ENCODE assay signal across 13 cellular contexts in genomic region chr17:76480676-76481075, GRCh38. TPM values are rescaled to one million over a fixed set of nuclear protein-coding genes. Genes with fewer than 3 reads are reported as not detected.
DNase-seq lines count a peak whose midpoint lies in the region; ATAC-seq and TF ChIP-seq lines count a peak whose summit lies in the region.
"Had no signal": no experiment of that assay in that cellular context is flagged by ENCODE, and none has a peak within 500 bp of the region (broad histone marks: within the 10 kb centered on the region; RNA-seq: fewer than 3 reads in every experiment).

No MANE protein-coding gene starts in this region.

- DNase-seq in COLO829 (ENCODE audit: low spot score) (peak; percentile 59), SJCRH30 (peak; percentile 89 to 92), memory B cell (ENCODE audit: low spot score in 2 of 2) (no peak), suprapubic skin (ENCODE audit: low spot score in 2 of 2) (no peak), HFFc6 (no peak), MG63 (no peak)
- DNase-seq in activated T-cell treated with anti-CD3 and anti-CD28 coated beads, Interleukin-2, amount 50 U/mL, for 72 hours: no peak
- DNase-seq: NCI-H345, right lobe of liver, thyroid gland had no signal

- TF ChIP-seq POLR2A in suprapubic skin (IDR thresholded peaks at IDR 0.05): no peak

- H3K4me1 ChIP-seq in SJCRH30 (peaks cover 10% of the 10 kb centered on the region; the same call in 1 of the 2 replicates), suprapubic skin (peaks cover 1% of the 10 kb centered on the region)
- H3K4me1 ChIP-seq: right lobe of liver, thyroid gland had no signal

- H3K4me1 Mint-ChIP-seq in memory B cell (peaks cover 38% of the 10 kb centered on the region), HFFc6 (ENCODE audit: low read depth) (no peaks in the 10 kb centered on the region)
- peaks cover 5% of the 10 kb centered on the region for H3K4me1 Mint-ChIP-seq in activated T-cell treated with anti-CD3 and anti-CD28 coated beads, Interleukin-2, amount 50 U/mL, for 72 hours (ENCODE audit: low read depth)
- H3K4me1 Mint-ChIP-seq: GM23338 had no signal

- 62% methylated on average over 14 of the region's 14 CpGs for WGBS in suprapubic skin

- H3K4me3 Mint-ChIP-seq in memory B cell (peak overlapping the region; percentile 85), HFFc6 (no peak overlapping the region)
- peak overlapping the region in 1 of 2 donors; percentile 13 for H3K4me3 Mint-ChIP-seq in activated T-cell treated with anti-CD3 and anti-CD28 coated beads, Interleukin-2, amount 50 U/mL, for 72 hours
- H3K4me3 Mint-ChIP-seq: GM23338 had no signal

- H3K27me3 ChIP-seq in SJCRH30 (no peaks in the 10 kb centered on the region), suprapubic skin (no peaks in the 10 kb centered on the region), MG63 (no peaks in the 10 kb centered on the region)
- H3K27me3 ChIP-seq: right lobe of liver, thyroid gland had no signal

- H3K9me3 ChIP-seq in SJCRH30 (replicated peaks) (no peaks in the 10 kb centered on the region), suprapubic skin (no peaks in the 10 kb centered on the region), MG63 (no peaks in the 10 kb centered on the region)
- H3K9me3 ChIP-seq: right lobe of liver, thyroid gland had no signal

- H3K9me3 Mint-ChIP-seq in memory B cell (no peaks in the 10 kb centered on the region), HFFc6 (no peaks in the 10 kb centered on the region)
- H3K9me3 Mint-ChIP-seq in activated T-cell treated with anti-CD3 and anti-CD28 coated beads, Interleukin-2, amount 50 U/mL, for 72 hours: no peaks in the 10 kb centered on the region
- H3K9me3 Mint-ChIP-seq: GM23338 had no signal

- no peak for TF ChIP-seq EP300 in suprapubic skin (IDR thresholded peaks at IDR 0.05)

- no peaks in the 10 kb centered on the region for H3K27me3 Mint-ChIP-seq in memory B cell
- peaks cover 2% of the 10 kb centered on the region for H3K27me3 Mint-ChIP-seq in HFFc6 (ENCODE audit: insufficient read depth)
- H3K27me3 Mint-ChIP-seq in activated T-cell treated with anti-CD3 and anti-CD28 coated beads, Interleukin-2, amount 50 U/mL, for 72 hours (ENCODE audit: low read depth): no peaks in the 10 kb centered on the region

- H3K36me3 Mint-ChIP-seq in memory B cell (peaks cover 22% of the 10 kb centered on the region), HFFc6 (ENCODE audit: low read depth) (no peaks in the 10 kb centered on the region; the same call in 1 of the 2 replicates)
- peaks cover 2 to 3% of the 10 kb centered on the region in 2 donors for H3K36me3 Mint-ChIP-seq in activated T-cell treated with anti-CD3 and anti-CD28 coated beads, Interleukin-2, amount 50 U/mL, for 72 hours (ENCODE audit: insufficient read depth in 2 of 2)

- peak overlapping the region; percentile 91 for H3K27ac ChIP-seq in SJCRH30
- no peak overlapping the region for H3K27ac ChIP-seq in suprapubic skin
- H3K27ac ChIP-seq: right lobe of liver, thyroid gland had no signal

- no peak for TF ChIP-seq CTCF in suprapubic skin (IDR thresholded peaks at IDR 0.05)
- TF ChIP-seq CTCF in HFFc6 (IDR thresholded peaks at IDR 0.05): no peak

- H3K36me3 ChIP-seq in SJCRH30: no peaks in the 10 kb centered on the region
- H3K36me3 ChIP-seq in suprapubic skin: peaks cover 35% of the 10 kb centered on the region
- H3K36me3 ChIP-seq in MG63: no peaks in the 10 kb centered on the region; the same call in 1 of the 2 replicates
- H3K36me3 ChIP-seq: right lobe of liver had no signal

- H3K27ac Mint-ChIP-seq in memory B cell (peak overlapping the region; percentile 95), HFFc6 (no peak overlapping the region)
- H3K27ac Mint-ChIP-seq in activated T-cell treated with anti-CD3 and anti-CD28 coated beads, Interleukin-2, amount 50 U/mL, for 72 hours: no peak overlapping the region
- H3K27ac Mint-ChIP-seq: GM23338 had no signal

- ATAC-seq in HG02970 (IDR thresholded peaks at IDR 0.05; ENCODE audit: low FRiP score, unreplicated experiment) (peak; percentile 1), memory B cell (ENCODE audit: low read depth) (peak; percentile 14)
- ATAC-seq in activated T-cell treated with anti-CD3 and anti-CD28 coated beads, Interleukin-2, amount 50 U/mL, for 72 hours (replicated peaks in 1 of 2): no peak
- ATAC-seq: GM23338 had no signal

- peak overlapping the region; percentile 59 for H3K4me3 ChIP-seq in SJCRH30
- no peak overlapping the region for H3K4me3 ChIP-seq in suprapubic skin
- H3K4me3 ChIP-seq in MG63: no peak overlapping the region
- H3K4me3 ChIP-seq: GM23338, right lobe of liver, thyroid gland had no signal

RNA-seq across cellular contexts. Expression of gene AANAT, which starts 13.3 kb away (rescaled TPM):
- total RNA-seq in SJCRH30 (2014; rRNA removed; shearing (Covaris generic)): 0.24 and 0.58 TPM in 2 replicates
- not detected for total RNA-seq in suprapubic skin
- total RNA-seq in HFFc6 (2021; fragmentation: NEBNext Ultra II Directional; extraction: Animal tissue kit (Norgen Biotek cat#: 25700)): under 1 TPM in 1 of 6 experiments, not detected in 5; 0.21 TPM
- total RNA-seq in activated T-cell treated with anti-CD3 and anti-CD28 coated beads, Interleukin-2, amount 50 U/mL, for 72 hours: not detected
- total RNA-seq in MG63 (2014; rRNA removed; shearing (Covaris generic); ENCODE audit: low replicate concordance): not detected in 2 replicates
- total RNA-seq: glomerular endothelial cell, right lobe of liver had no signal

RNA-seq across cellular contexts. Expression of gene RHBDF2, which starts 20.5 kb away (rescaled TPM):
- 2.4 and 2.5 TPM in 2 replicates for total RNA-seq in SJCRH30 (2014; rRNA removed; shearing (Covaris generic))
- 10 to 100 TPM; 45.9 to 82.6 (median 52.6) TPM for total RNA-seq in suprapubic skin
- 10 to 100 TPM in 2 of 6 experiments, 1 to 10 TPM in 4; 7.1 to 13.1 (median 9.4) TPM for total RNA-seq in HFFc6 (2021; fragmentation: NEBNext Ultra II Directional; extraction: Animal tissue kit (Norgen Biotek cat#: 25700))
- total RNA-seq in activated T-cell treated with anti-CD3 and anti-CD28 coated beads, Interleukin-2, amount 50 U/mL, for 72 hours: 10 to 100 TPM; 38.7 to 39.0 TPM
- 5.9 and 20.9 TPM in 2 replicates for total RNA-seq in MG63 (2014; rRNA removed; shearing (Covaris generic); ENCODE audit: low replicate concordance)

RNA-seq across cellular contexts. Expression of gene UBE2O, which starts 27.7 kb away (rescaled TPM):
- total RNA-seq in SJCRH30 (2014; rRNA removed; shearing (Covaris generic)): 40.9 and 41.5 TPM in 2 replicates
- 10 to 100 TPM; 31.3 to 42.0 (median 37.7) TPM for total RNA-seq in suprapubic skin
- 10 to 100 TPM; 24.3 to 26.0 (median 24.5) TPM for total RNA-seq in HFFc6 (2021; fragmentation: NEBNext Ultra II Directional; extraction: Animal tissue kit (Norgen Biotek cat#: 25700))
- 10 to 100 TPM; 21.5 to 22.8 TPM for total RNA-seq in activated T-cell treated with anti-CD3 and anti-CD28 coated beads, Interleukin-2, amount 50 U/mL, for 72 hours
- 19.7 and 32.7 TPM in 2 replicates for total RNA-seq in MG63 (2014; rRNA removed; shearing (Covaris generic); ENCODE audit: low replicate concordance)

RNA-seq across cellular contexts. Expression of gene CYGB, which starts 56.8 kb away (rescaled TPM):
- not detected in 2 replicates for total RNA-seq in SJCRH30 (2014; rRNA removed; shearing (Covaris generic))
- total RNA-seq in suprapubic skin: 10 to 100 TPM in 2 of 4 donors, 1 to 10 TPM in 2; 2.8 to 18.2 (median 10.4) TPM
- total RNA-seq in HFFc6 (2021; fragmentation: NEBNext Ultra II Directional; extraction: Animal tissue kit (Norgen Biotek cat#: 25700)): under 1 TPM; 0.26 to 0.66 (median 0.33) TPM
- total RNA-seq in activated T-cell treated with anti-CD3 and anti-CD28 coated beads, Interleukin-2, amount 50 U/mL, for 72 hours: under 1 TPM in 1 of 2 donors, not detected in 1; 0.44 TPM
- 7.6 and 14.0 TPM in 2 replicates for total RNA-seq in MG63 (2014; rRNA removed; shearing (Covaris generic); ENCODE audit: low replicate concordance)

RNA-seq across cellular contexts. Expression of gene PRCD, which starts 59.2 kb away (rescaled TPM):
- total RNA-seq in SJCRH30 (2014; rRNA removed; shearing (Covaris generic)): 2.1 and 3.4 TPM in 2 replicates
- total RNA-seq in suprapubic skin: 1 to 10 TPM in 3 of 4 donors, not detected in 1; 1.3 to 2.8 (median 2.2) TPM
- total RNA-seq in HFFc6 (2021; fragmentation: NEBNext Ultra II Directional; extraction: Animal tissue kit (Norgen Biotek cat#: 25700)): not detected
- 1 to 10 TPM; 1.1 to 1.5 TPM for total RNA-seq in activated T-cell treated with anti-CD3 and anti-CD28 coated beads, Interleukin-2, amount 50 U/mL, for 72 hours
- total RNA-seq in MG63 (2014; rRNA removed; shearing (Covaris generic); ENCODE audit: low replicate concordance): 1.2 TPM in 1 of 2 replicates, not detected in the other

Comparison
In these comparisons a context has a peak if more than half of its experiments do, and no peak if none do; other contexts are left out.
1. DNase-seq: peak in COLO829 (single experiment) and SJCRH30 (2 of 2); none in memory B cell (0 of 2), suprapubic skin (0 of 2), HFFc6 (single experiment), activated T-cell treated with anti-CD3 and anti-CD28 coated beads, Interleukin-2, amount 50 U/mL, for 72 hours (0 of 2) and MG63 (single experiment).
2. ATAC-seq: peak in HG02970 (single experiment) and memory B cell (single experiment); none in activated T-cell treated with anti-CD3 and anti-CD28 coated beads, Interleukin-2, amount 50 U/mL, for 72 hours (0 of 2).